21 cellular contexts compared by ENCODE assay signal in genomic region chrX:2514131-2514530, GRCh38. TPM values are rescaled to one million over a fixed set of nuclear protein-coding genes. Genes with fewer than 3 reads are reported as not detected.
DNase-seq lines count a peak whose midpoint lies in the region; ATAC-seq and TF ChIP-seq lines count a peak whose summit lies in the region.
"Had no signal": no experiment of that assay in that cellular context is flagged by ENCODE, and none has a peak within 500 bp of the region (broad histone marks: within the 10 kb centered on the region; RNA-seq: fewer than 3 reads in every experiment).

No MANE protein-coding gene starts in this region.

- H3K36me3 Mint-ChIP-seq in GM23338 (ENCODE audit: low read depth), result no peaks in the 10 kb centered on the region
- peaks cover 2% of the 10 kb centered on the region for H3K36me3 Mint-ChIP-seq in chondrocyte (ENCODE audit: low read depth)
- no peaks in the 10 kb centered on the region for H3K36me3 Mint-ChIP-seq in activated T-cell treated with anti-CD3 and anti-CD28 coated beads, Interleukin-2, amount 50 U/mL, for 4 hours (ENCODE audit: insufficient read depth)
- H3K36me3 Mint-ChIP-seq: CD14-positive monocyte had no signal

- no peak overlapping the region for H3K27ac Mint-ChIP-seq in GM23338
- no peak overlapping the region for H3K27ac Mint-ChIP-seq in chondrocyte (ENCODE audit: unreplicated experiment)
- H3K27ac Mint-ChIP-seq: CD14-positive monocyte had no signal

- POLR2A ChIA-PET in OCI-LY7 (lab: Charles Lee), result no interaction called here

- H3K4me3 ChIP-seq in DOHH2 (ENCODE audit: low read length) (peak overlapping the region; percentile 76), GM23338 (no peak overlapping the region), OCI-LY7 (ENCODE audit: low read depth, low read length, poor library complexity, severe bottlenecking) (peak overlapping the region; percentile 56), neuronal stem cell (ENCODE audit: low read length in 2 of 2) (no peak overlapping the region)
- H3K4me3 ChIP-seq: A549 had no signal

- no peak overlapping the region for H2BK5ac ChIP-seq in neuronal stem cell (ENCODE audit: low read length)

- DNase-seq in GM23338 (ENCODE audit: low spot score) (no peak), OCI-LY7 (ENCODE audit: low spot score) (peak; percentile 91), neuronal stem cell (ENCODE audit: low spot score) (no peak), chondrocyte (ENCODE audit: low spot score) (no peak)
- DNase-seq in activated T-cell treated with anti-CD3 and anti-CD28 coated beads, Interleukin-2, amount 50 U/mL, for 4 hours, result no peak
- DNase-seq: COR-L47, DMS153, EL, GOT3, IMR-90, NCI-H1105 treated with DMSO at 0.1 percent for 48 hours, NCI-H187, NCI-H526 treated with DMSO at 0.1 percent for 48 hours, PC-3, T-helper 2 cell had no signal

- H4K8ac ChIP-seq in neuronal stem cell (ENCODE audit: low read depth, low read length), result no peak overlapping the region

- intact Hi-C loops in OCI-LY7 (cut with micrococcal nuclease; ENCODE audit: unreplicated experiment), result loop anchor here (2.0 to 10.0 kb wide), 3 partner anchors 65 to 1059 kb away; partner anchors contain the start of genes ASMTL and CD99

- H3K36me3 ChIP-seq in DOHH2 (ENCODE audit: control insufficient read depth, low read length), result no peaks in the 10 kb centered on the region
- no peaks in the 10 kb centered on the region for H3K36me3 ChIP-seq in GM23338 (ENCODE audit: insufficient read depth)
- no peaks in the 10 kb centered on the region for H3K36me3 ChIP-seq in OCI-LY7 (ENCODE audit: insufficient read depth, low read length)
- no peaks in the 10 kb centered on the region for H3K36me3 ChIP-seq in neuronal stem cell (replicated peaks in 1 of 2; ENCODE audit: control insufficient read depth in 2 of 2, insufficient read depth in 2 of 2, low read length in 2 of 2)

- no peak overlapping the region for H3K4ac ChIP-seq in neuronal stem cell (ENCODE audit: low read length)

- H3K18ac ChIP-seq in neuronal stem cell (ENCODE audit: low read length), result peak overlapping the region; percentile 33

- CTCF ChIA-PET in OCI-LY7 (lab: Charles Lee; ENCODE audit: unreplicated experiment), result no interaction called here

- H3K9me3 Mint-ChIP-seq in GM23338 (no peaks in the 10 kb centered on the region; the same call in 2 of the 3 replicates), chondrocyte (ENCODE audit: low read depth) (no peaks in the 10 kb centered on the region)
- H3K9me3 Mint-ChIP-seq in activated T-cell treated with anti-CD3 and anti-CD28 coated beads, Interleukin-2, amount 50 U/mL, for 4 hours, result no peaks in the 10 kb centered on the region

- H4K91ac ChIP-seq in neuronal stem cell (ENCODE audit: low read depth, low read length, poor library complexity), result no peak overlapping the region

- TF ChIP-seq CTCF in DOHH2 (IDR thresholded peaks at IDR 0.05; ENCODE audit: low read depth, low read length, poor library complexity, severe bottlenecking) (no peak), GM23338 (conservative IDR thresholded peaks at IDR 0.05; ENCODE audit: low read depth in 2 of 2) (no peak), OCI-LY7 (conservative IDR thresholded peaks at IDR 0.05; ENCODE audit: low read length) (peak; percentile 37; the same call in 1 of the 2 replicates), chondrocyte (IDR thresholded peaks at IDR 0.05) (no peak)

- H2BK12ac ChIP-seq in neuronal stem cell (ENCODE audit: low read length), result no peak overlapping the region

- H3K23ac ChIP-seq in neuronal stem cell (ENCODE audit: low read depth, low read length, poor library complexity), result no peak overlapping the region

- no CpG with 5 or more reads among the region's 5 CpGs for WGBS in neuronal stem cell (ENCODE audit: extremely low coverage in 2 of 2, insufficient read length in 2 of 2, insufficient replicate concordance in 1 of 2), 2 donors

- H3K27ac ChIP-seq in DOHH2 (ENCODE audit: low read depth, low read length), result peak overlapping the region; percentile 100
- no peak overlapping the region for H3K27ac ChIP-seq in GM23338 (ENCODE audit: low read depth)
- H3K27ac ChIP-seq in OCI-LY7 (ENCODE audit: low read depth, low read length, poor library complexity, severe bottlenecking), result peak overlapping the region; percentile 98
- no peak overlapping the region for H3K27ac ChIP-seq in neuronal stem cell (replicated peaks; ENCODE audit: low read length)
- H3K27ac ChIP-seq: A549, RWPE1 had no signal

- H3K9me2 ChIP-seq in DOHH2 (replicated peaks; ENCODE audit: control insufficient read depth, low read length), result no peaks in the 10 kb centered on the region
- H3K9me2 ChIP-seq in GM23338 (ENCODE audit: insufficient read depth), result no peaks in the 10 kb centered on the region
- H3K9me2 ChIP-seq in OCI-LY7 (ENCODE audit: insufficient read depth, low read length), result no peaks in the 10 kb centered on the region

- H3K9me3 ChIP-seq in DOHH2 (ENCODE audit: control insufficient read depth, insufficient read depth, low read length) (no peaks in the 10 kb centered on the region), OCI-LY7 (ENCODE audit: low read length) (no peaks in the 10 kb centered on the region), neuronal stem cell (replicated peaks in 1 of 2; ENCODE audit: control insufficient read depth in 2 of 2, insufficient read depth in 1 of 2, low read depth in 1 of 2, low read length in 2 of 2) (peaks cover 2 to 9% of the 10 kb centered on the region in 2 donors)
- H3K9me3 ChIP-seq: A549 had no signal

- H3K14ac ChIP-seq in neuronal stem cell (ENCODE audit: low read length), result no peak overlapping the region

- H3K4me1 ChIP-seq in DOHH2 (ENCODE audit: control insufficient read depth, low read length), result peaks cover 70% of the 10 kb centered on the region
- H3K4me1 ChIP-seq in GM23338 (ENCODE audit: insufficient read depth), result no peaks in the 10 kb centered on the region; the same call in 1 of the 2 replicates
- H3K4me1 ChIP-seq in OCI-LY7 (ENCODE audit: insufficient read depth, low read length, poor library complexity, severe bottlenecking), result peaks cover 84% of the 10 kb centered on the region
- peaks cover 4 to 6% of the 10 kb centered on the region in 2 donors for H3K4me1 ChIP-seq in neuronal stem cell (ENCODE audit: control insufficient read depth in 2 of 2, insufficient read depth in 1 of 2, low read depth in 1 of 2, low read length in 2 of 2)
- H3K4me1 ChIP-seq: A549 had no signal

- H4K20me1 ChIP-seq in DOHH2 (ENCODE audit: control insufficient read depth, insufficient read depth, low read depth, low read length) (no peaks in the 10 kb centered on the region), GM23338 (replicated peaks; ENCODE audit: insufficient read depth) (no peaks in the 10 kb centered on the region), OCI-LY7 (ENCODE audit: insufficient read depth, low read length) (no peaks in the 10 kb centered on the region)

- no peak overlapping the region for H3K9ac ChIP-seq in neuronal stem cell (ENCODE audit: low read depth, low read length, poor library complexity)

- no peak overlapping the region for H2BK120ac ChIP-seq in neuronal stem cell (ENCODE audit: low read depth, low read length)

- peaks cover 40% of the 10 kb centered on the region for H3F3A ChIP-seq in DOHH2 (ENCODE audit: control insufficient read depth, insufficient read depth)
- H3F3A ChIP-seq in GM23338 (replicated peaks; ENCODE audit: low read depth), result no peaks in the 10 kb centered on the region; the same call in 1 of the 2 replicates

- peaks cover 4% of the 10 kb centered on the region for H3K4me1 Mint-ChIP-seq in GM23338
- H3K4me1 Mint-ChIP-seq in chondrocyte (ENCODE audit: low read depth), result no peaks in the 10 kb centered on the region
- peaks cover 2% of the 10 kb centered on the region for H3K4me1 Mint-ChIP-seq in activated T-cell treated with anti-CD3 and anti-CD28 coated beads, Interleukin-2, amount 50 U/mL, for 4 hours (ENCODE audit: low read depth)

- H2AFZ ChIP-seq in GM23338 (peak overlapping the region; percentile 63; the same call in 1 of the 2 replicates), OCI-LY7 (ENCODE audit: low read length) (peak overlapping the region; percentile 65), neuronal stem cell (ENCODE audit: low read length) (no peak overlapping the region)

- ATAC-seq in GM23338, result no peak
- no peak for ATAC-seq in GM19455 (IDR thresholded peaks at IDR 0.05; ENCODE audit: unreplicated experiment)
- ATAC-seq in activated T-cell treated with anti-CD3 and anti-CD28 coated beads, Interleukin-2, amount 50 U/mL, for 4 hours, result no peak
- no peak for ATAC-seq in GM18498 (IDR thresholded peaks at IDR 0.05; ENCODE audit: unreplicated experiment)
- ATAC-seq: PC-3 had no signal

- no peak overlapping the region for H2BK15ac ChIP-seq in neuronal stem cell (ENCODE audit: low read length)

- H2AK5ac ChIP-seq in neuronal stem cell (ENCODE audit: low read depth, low read length), result no peak overlapping the region

- H3K4me3 Mint-ChIP-seq in GM23338 (no peak overlapping the region), chondrocyte (ENCODE audit: unreplicated experiment) (no peak overlapping the region)
- no peak overlapping the region for H3K4me3 Mint-ChIP-seq in activated T-cell treated with anti-CD3 and anti-CD28 coated beads, Interleukin-2, amount 50 U/mL, for 4 hours
- H3K4me3 Mint-ChIP-seq: CD14-positive monocyte had no signal

- H3K27me3 Mint-ChIP-seq in GM23338 (ENCODE audit: insufficient read depth, low read depth, poor library complexity), result peaks cover 5% of the 10 kb centered on the region
- peaks cover 20% of the 10 kb centered on the region for H3K27me3 Mint-ChIP-seq in chondrocyte (ENCODE audit: low read depth)
- H3K27me3 Mint-ChIP-seq in activated T-cell treated with anti-CD3 and anti-CD28 coated beads, Interleukin-2, amount 50 U/mL, for 4 hours (ENCODE audit: low read depth), result peaks cover 8% of the 10 kb centered on the region

- H3K4me2 ChIP-seq in DOHH2 (ENCODE audit: low read length) (peak overlapping the region; percentile 99), GM23338 (no peak overlapping the region), OCI-LY7 (ENCODE audit: low read length) (peak overlapping the region; percentile 94), neuronal stem cell (ENCODE audit: insufficient read depth, low read length, poor library complexity, severe bottlenecking) (no peak overlapping the region)
- H3K4me2 ChIP-seq: A549 had no signal

- H3K27me3 ChIP-seq in DOHH2 (ENCODE audit: control insufficient read depth, low read length), result no peaks in the 10 kb centered on the region
- no peaks in the 10 kb centered on the region for H3K27me3 ChIP-seq in GM23338 (ENCODE audit: insufficient read depth)
- H3K27me3 ChIP-seq in neuronal stem cell (ENCODE audit: control insufficient read depth in 3 of 3, insufficient read depth in 3 of 3, low read depth in 1 of 3, low read length in 3 of 3), result no peaks in the 10 kb centered on the region

- H3K79me1 ChIP-seq in neuronal stem cell (ENCODE audit: low read depth, low read length), result no peaks in the 10 kb centered on the region

- BruUV-seq in OCI-LY7 (replicated peaks; lab: Mats Ljungman, UMichigan), result no TSS peak

- no peaks in the 10 kb centered on the region for H3K79me2 ChIP-seq in DOHH2 (ENCODE audit: control insufficient read depth, low read length)
- no peaks in the 10 kb centered on the region for H3K79me2 ChIP-seq in GM23338 (replicated peaks; ENCODE audit: insufficient read depth)
- H3K79me2 ChIP-seq in OCI-LY7 (ENCODE audit: insufficient read depth, low read depth, low read length), result no peaks in the 10 kb centered on the region

RNA-seq across cellular contexts. Expression of gene DHRSX, which starts 13.4 kb away (rescaled TPM):
- 18.5 and 33.9 TPM in 2 replicates for total RNA-seq in GM23338 (2014; rRNA removed; shearing (Covaris generic))
- 43.0 and 44.3 TPM in 2 replicates for polyA plus RNA-seq in GM23338 (2016; fragmentation: Nextera tagmentation; extraction: Ambion mirVana)
- total RNA-seq in OCI-LY7 (2014; rRNA removed; shearing (Covaris generic)), result 30.9 and 33.8 TPM in 2 replicates
- total RNA-seq in OCI-LY7 (2022) (25.2 and 29.0 TPM in 2 replicates), chondrocyte (30.1 to 35.2 TPM (median 35.0 TPM) in 3 replicates)
- 24.5 TPM for polyA plus RNA-seq in neuronal stem cell (2013, experiment 1 of 2)
- 24.6 TPM for polyA plus RNA-seq in neuronal stem cell (2013, experiment 2 of 2)
- total RNA-seq in activated T-cell treated with anti-CD3 and anti-CD28 coated beads, Interleukin-2, amount 50 U/mL, for 4 hours, result 10 to 100 TPM; 19.3 to 23.2 (median 22.0) TPM

RNA-seq across cellular contexts. Expression of gene ZBED1, which starts 13.4 kb away (rescaled TPM):
- 43.8 and 45.0 TPM in 2 replicates for total RNA-seq in GM23338 (2014; rRNA removed; shearing (Covaris generic))
- 16.1 and 16.4 TPM in 2 replicates for polyA plus RNA-seq in GM23338 (2016; fragmentation: Nextera tagmentation; extraction: Ambion mirVana)
- total RNA-seq in OCI-LY7 (2014; rRNA removed; shearing (Covaris generic)), result 51.1 and 58.7 TPM in 2 replicates
- total RNA-seq in OCI-LY7 (2022), result 57.6 and 61.6 TPM in 2 replicates
- polyA plus RNA-seq in neuronal stem cell (2013, experiment 1 of 2), result 19.2 TPM
- polyA plus RNA-seq in neuronal stem cell (2013, experiment 2 of 2), result 18.2 TPM
- 39.8 to 45.0 TPM (median 40.1 TPM) in 3 replicates for total RNA-seq in chondrocyte
- 10 to 100 TPM; 28.0 to 38.3 (median 36.3) TPM for total RNA-seq in activated T-cell treated with anti-CD3 and anti-CD28 coated beads, Interleukin-2, amount 50 U/mL, for 4 hours

Comparison
In these comparisons a context has a peak if more than half of its experiments do, and no peak if none do; other contexts are left out.
1. H3K27ac ChIP-seq: peak in DOHH2 (single experiment) and OCI-LY7 (single experiment); none in GM23338 (single experiment) and neuronal stem cell (single experiment).
2. H3K4me2 ChIP-seq: peak in DOHH2 (single experiment) and OCI-LY7 (single experiment); none in GM23338 (single experiment) and neuronal stem cell (single experiment).
3. H3K4me3 ChIP-seq: peak in DOHH2 (single experiment) and OCI-LY7 (single experiment); none in GM23338 (single experiment) and neuronal stem cell (0 of 2).